Comparison of ENCODE assay signal across 33 cellular contexts in the genomic region with DNA sequence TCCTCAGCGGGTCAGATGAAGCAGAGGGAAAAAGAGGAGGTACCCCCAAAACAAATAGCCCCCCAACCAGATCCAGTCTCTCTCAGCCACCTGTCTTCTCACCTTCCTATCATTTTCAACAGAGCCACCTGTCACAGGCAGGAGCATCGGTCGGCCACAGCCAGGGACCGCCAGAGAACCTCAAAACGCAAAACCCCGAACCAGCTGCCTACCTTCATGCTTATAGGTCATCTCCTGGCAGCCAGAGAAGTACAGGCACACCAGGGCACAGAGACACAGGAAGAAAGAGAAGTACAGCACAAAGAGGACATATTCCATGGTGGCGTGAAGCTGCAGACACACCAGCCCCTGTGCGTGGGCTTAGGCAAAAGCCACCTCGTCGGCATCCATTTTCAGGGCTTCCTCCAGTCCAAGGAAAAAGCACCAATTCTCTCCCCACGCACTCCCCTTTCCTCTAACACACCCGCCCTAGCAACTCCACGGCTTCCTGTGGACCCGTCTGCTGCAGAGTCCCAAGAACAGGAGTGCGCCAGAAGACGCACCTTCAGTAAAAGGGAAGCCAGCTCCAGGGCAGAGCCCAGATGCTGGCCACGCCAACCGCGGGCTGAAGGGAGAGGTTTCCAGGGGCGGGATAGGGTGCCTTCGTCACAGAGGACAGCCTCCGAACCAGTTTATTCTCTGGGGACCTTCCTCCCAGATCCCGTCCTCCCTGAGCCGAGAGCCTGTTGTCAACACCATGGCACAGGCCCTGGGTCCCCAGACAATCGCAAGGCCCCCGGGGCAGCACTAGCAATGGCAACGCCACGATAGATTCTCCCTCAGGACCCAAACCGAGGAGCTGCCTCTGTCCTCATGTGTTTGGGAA. TPM values are rescaled to one million over a fixed set of nuclear protein-coding genes. Genes with fewer than 3 reads are reported as not detected.
"Had no signal": no experiment of that assay in that cellular context is flagged by ENCODE, and none has a peak within 500 bp of the region (broad histone marks: within the 10 kb centered on the region; RNA-seq: fewer than 3 reads in every experiment).

No MANE protein-coding gene starts in this region.

- H3K27me3 ChIP-seq: brain microvascular endothelial cell, colonic mucosa had no signal

- FAIRE-seq: astrocyte, bronchial epithelial cell, frontal cortex had no signal

- H3K4me3 Mint-ChIP-seq: activated CD4-positive, alpha-beta memory T cell treated with anti-CD3 and anti-CD28 coated beads for 36 hours; activated CD4-positive, alpha-beta T cell treated with anti-CD3 and anti-CD28 coated beads for 36 hours; activated CD4-positive, alpha-beta T cell treated with anti-CD3 and anti-CD28 coated beads, Interleukin-2, amount 10 ng/mL, durations not matched to agents 24 days and 14 days; activated CD8-positive, alpha-beta T cell treated with anti-CD3 and anti-CD28 coated beads, Interleukin-2, amount 10 ng/mL, durations not matched to agents 7 days and 5 days; activated naive CD8-positive, alpha-beta T cell; activated T-cell treated with anti-CD3 and anti-CD28 coated beads, Interleukin-2, amount 50 U/mL, for 24 hours; activated T-helper 17 cell treated with anti-CD3 and anti-CD28 coated beads, Interleukin-2, amount 50 U/mL, for 72 hours; endodermal cell; T-helper 17 cell; T-helper 2 cell treated with Interferon-gamma antibody and Interleukin-4, amounts not matched to agents 5 μg/mL and 100 μg/mL, for 36 hours had no signal

- H3K9me3 ChIP-seq: colonic mucosa had no signal

- H3K27ac ChIP-seq: brain microvascular endothelial cell, colonic mucosa had no signal

- H3K36me3 Mint-ChIP-seq: activated naive CD8-positive, alpha-beta T cell had no signal

- H3K4me1 ChIP-seq: colonic mucosa had no signal

- H3K36me3 ChIP-seq: brain microvascular endothelial cell, colonic mucosa had no signal

- H3K9me3 Mint-ChIP-seq: activated CD4-positive, alpha-beta memory T cell treated with anti-CD3 and anti-CD28 coated beads for 36 hours; activated CD4-positive, alpha-beta T cell treated with anti-CD3 and anti-CD28 coated beads, Interleukin-2, amount 10 ng/mL, durations not matched to agents 24 days and 14 days; activated T-cell treated with anti-CD3 and anti-CD28 coated beads, Interleukin-2, amount 50 U/mL, for 24 hours; activated T-helper 17 cell treated with anti-CD3 and anti-CD28 coated beads, Interleukin-2, amount 50 U/mL, for 72 hours; endodermal cell; T-helper 2 cell treated with Interferon-gamma antibody and Interleukin-4, amounts not matched to agents 5 μg/mL and 100 μg/mL, for 36 hours had no signal

- ATAC-seq: activated CD4-positive, alpha-beta T cell treated with anti-CD3 and anti-CD28 coated beads for 36 hours; activated CD8-positive, alpha-beta T cell treated with anti-CD3 and anti-CD28 coated beads, Interleukin-2, amount 10 ng/mL, durations not matched to agents 7 days and 5 days; activated T-helper 17 cell treated with anti-CD3 and anti-CD28 coated beads, Interleukin-2, amount 50 U/mL, for 72 hours; esophagus mucosa; T-helper 17 cell had no signal

- H3K4me3 ChIP-seq: colonic mucosa had no signal

- H3K27me3 Mint-ChIP-seq: activated CD4-positive, alpha-beta memory T cell treated with anti-CD3 and anti-CD28 coated beads for 36 hours; activated CD4-positive, alpha-beta T cell treated with anti-CD3 and anti-CD28 coated beads, Interleukin-2, amount 10 ng/mL, durations not matched to agents 24 days and 14 days; activated T-helper 17 cell treated with anti-CD3 and anti-CD28 coated beads, Interleukin-2, amount 50 U/mL, for 72 hours; T-helper 17 cell had no signal

- H3K27ac Mint-ChIP-seq: activated CD4-positive, alpha-beta memory T cell treated with anti-CD3 and anti-CD28 coated beads for 36 hours; activated CD4-positive, alpha-beta T cell treated with anti-CD3 and anti-CD28 coated beads for 36 hours; activated CD4-positive, alpha-beta T cell treated with anti-CD3 and anti-CD28 coated beads, Interleukin-2, amount 10 ng/mL, durations not matched to agents 24 days and 14 days; activated CD8-positive, alpha-beta T cell treated with anti-CD3 and anti-CD28 coated beads, Interleukin-2, amount 10 ng/mL, durations not matched to agents 7 days and 5 days; activated naive CD8-positive, alpha-beta T cell; activated T-cell treated with anti-CD3 and anti-CD28 coated beads, Interleukin-2, amount 50 U/mL, for 24 hours; activated T-helper 17 cell treated with anti-CD3 and anti-CD28 coated beads, Interleukin-2, amount 50 U/mL, for 72 hours; endodermal cell; T-helper 17 cell; T-helper 2 cell treated with Interferon-gamma antibody and Interleukin-4, amounts not matched to agents 5 μg/mL and 100 μg/mL, for 36 hours had no signal

- H3K4me1 Mint-ChIP-seq: activated CD4-positive, alpha-beta T cell treated with anti-CD3 and anti-CD28 coated beads for 36 hours; activated CD4-positive, alpha-beta T cell treated with anti-CD3 and anti-CD28 coated beads, Interleukin-2, amount 10 ng/mL, durations not matched to agents 24 days and 14 days; activated T-helper 17 cell treated with anti-CD3 and anti-CD28 coated beads, Interleukin-2, amount 50 U/mL, for 72 hours had no signal

- DNase-seq: activated CD4-positive, alpha-beta memory T cell treated with anti-CD3 and anti-CD28 coated beads for 36 hours; activated CD4-positive, alpha-beta T cell treated with anti-CD3 and anti-CD28 coated beads for 36 hours; activated CD4-positive, alpha-beta T cell treated with anti-CD3 and anti-CD28 coated beads, Interleukin-2, amount 10 ng/mL, durations not matched to agents 24 days and 14 days; activated CD4-positive, CD25-positive, alpha-beta regulatory T cell; activated CD4-positive, CD25-positive, alpha-beta regulatory T cell treated with anti-CD3 and anti-CD28 coated beads, Interleukin-2, amount 50 U/mL, for 72 hours; activated CD8-positive, alpha-beta memory T cell treated with anti-CD3 and anti-CD28 coated beads, Interleukin-2, amount 50 U/mL, for 48 hours; activated CD8-positive, alpha-beta T cell treated with anti-CD3 and anti-CD28 coated beads, Interleukin-2, amount 10 ng/mL, durations not matched to agents 7 days and 5 days; activated effector memory CD4-positive, alpha-beta T cell treated with Interleukin-2 at 50 U/mL for 16 hours; activated gamma-delta T cell treated with Interleukin-2 at 50 U/mL for 16 hours; activated naive CD4-positive, alpha-beta T cell treated with anti-CD3 and anti-CD28 coated beads, Interleukin-2, amount 50 U/mL, for 16 hours; activated naive CD4-positive, alpha-beta T cell treated with Interleukin-2 at 50 U/mL for 16 hours; activated T-cell treated with anti-CD3 and anti-CD28 coated beads for 4 hours; activated T-cell treated with anti-CD3 and anti-CD28 coated beads, Interleukin-2, amount 50 U/mL, for 24 hours; amniotic stem cell; anterior cingulate cortex; brain microvascular endothelial cell; cerebellar nuclear complex; colonic mucosa; effector CD8-positive, alpha-beta T cell; endodermal cell; foreskin fibroblast; head of caudate nucleus; T-helper 1 cell; T-helper 17 cell; T1000 had no signal

RNA-seq across cellular contexts. Expression of a gene that starts 51.8 kb away (rescaled TPM):
- total RNA-seq: bronchial epithelial cell, epithelial cell of proximal tubule had no signal
